In genomic region chr10:102134416-102134815, GRCh38 we compare ENCODE assay signal across 8 cellular contexts. TPM values are rescaled to one million over a fixed set of nuclear protein-coding genes. Genes with fewer than 3 reads are reported as not detected.
DNase-seq lines count a peak whose midpoint lies in the region; ATAC-seq, FAIRE-seq and TF ChIP-seq lines count a peak whose summit lies in the region.

No MANE protein-coding gene starts in this region.

- H3K9me3 Mint-ChIP-seq in activated T-cell treated with anti-CD3 and anti-CD28 coated beads, Interleukin-2, amount 50 U/mL, for 4 hours: no peaks in the 10 kb centered on the region
- no peaks in the 10 kb centered on the region for H3K9me3 Mint-ChIP-seq in activated naive CD8-positive, alpha-beta T cell treated with anti-CD3 and anti-CD28 coated beads, Interleukin-2, amount 50 U/mL, for 24 hours

- peaks cover 31% of the 10 kb centered on the region for H3K36me3 Mint-ChIP-seq in activated T-cell treated with anti-CD3 and anti-CD28 coated beads, Interleukin-2, amount 50 U/mL, for 4 hours (ENCODE audit: insufficient read depth)
- peaks cover 46% of the 10 kb centered on the region for H3K36me3 Mint-ChIP-seq in activated naive CD8-positive, alpha-beta T cell treated with anti-CD3 and anti-CD28 coated beads, Interleukin-2, amount 50 U/mL, for 24 hours (ENCODE audit: low read depth)

- H3K4me1 ChIP-seq in kidney (ENCODE audit: control insufficient read depth in 1 of 2, insufficient read depth in 1 of 2, low read depth in 1 of 2, low read length in 2 of 2) (peaks cover 10 to 12% of the 10 kb centered on the region in 2 donors), thoracic aorta (ENCODE audit: control insufficient read depth in 1 of 2, low read depth in 2 of 2) (peaks cover 9 to 26% of the 10 kb centered on the region in 2 donors)

- peak overlapping the region in 1 of 2 donors; percentile 79 for H3K9ac ChIP-seq in kidney (ENCODE audit: low read length in 2 of 2)

- H3K4me3 Mint-ChIP-seq in activated T-cell treated with anti-CD3 and anti-CD28 coated beads, Interleukin-2, amount 50 U/mL, for 4 hours: peak overlapping the region; percentile 94
- peak overlapping the region; percentile 100 for H3K4me3 Mint-ChIP-seq in activated naive CD8-positive, alpha-beta T cell treated with anti-CD3 and anti-CD28 coated beads, Interleukin-2, amount 50 U/mL, for 24 hours

- H3K27me3 Mint-ChIP-seq in activated T-cell treated with anti-CD3 and anti-CD28 coated beads, Interleukin-2, amount 50 U/mL, for 4 hours (ENCODE audit: low read depth): no peaks in the 10 kb centered on the region
- peaks cover 3% of the 10 kb centered on the region for H3K27me3 Mint-ChIP-seq in activated naive CD8-positive, alpha-beta T cell treated with anti-CD3 and anti-CD28 coated beads, Interleukin-2, amount 50 U/mL, for 24 hours

- intact Hi-C loops in kidney (cut with DNase I): no loop called here

- H3K27ac Mint-ChIP-seq in activated naive CD8-positive, alpha-beta T cell treated with anti-CD3 and anti-CD28 coated beads, Interleukin-2, amount 50 U/mL, for 24 hours: peak overlapping the region; percentile 100

- H3K4me3 ChIP-seq in kidney (ENCODE audit: low read length in 2 of 2) (peak overlapping the region; percentile 87 to 98), thoracic aorta (peak overlapping the region; percentile 89)

- no peak overlapping the region for H3K27ac ChIP-seq in kidney (ENCODE audit: low read depth in 2 of 2, low read length in 2 of 2)
- H3K27ac ChIP-seq in thoracic aorta: peak overlapping the region; percentile 80 to 87

- H3K9me3 ChIP-seq in kidney (ENCODE audit: control insufficient read depth in 1 of 2, low read length in 2 of 2): no peaks in the 10 kb centered on the region
- no peaks in the 10 kb centered on the region for H3K9me3 ChIP-seq in thoracic aorta

- peaks cover 14 to 17% of the 10 kb centered on the region in 2 donors for H3K36me3 ChIP-seq in kidney (ENCODE audit: control insufficient read depth in 1 of 2, insufficient read depth in 2 of 2, low read length in 2 of 2)
- peaks cover 19% of the 10 kb centered on the region for H3K36me3 ChIP-seq in thoracic aorta

- no peak for TF ChIP-seq CTCF in kidney (IDR thresholded peaks at IDR 0.05; ENCODE audit: borderline replicate concordance, extremely low read depth, insufficient read depth)
- TF ChIP-seq CTCF in thoracic aorta (IDR thresholded peaks at IDR 0.05): no peak

- peaks cover 39% of the 10 kb centered on the region for H3K4me1 Mint-ChIP-seq in activated T-cell treated with anti-CD3 and anti-CD28 coated beads, Interleukin-2, amount 50 U/mL, for 4 hours (ENCODE audit: low read depth)
- peaks cover 48% of the 10 kb centered on the region for H3K4me1 Mint-ChIP-seq in activated naive CD8-positive, alpha-beta T cell treated with anti-CD3 and anti-CD28 coated beads, Interleukin-2, amount 50 U/mL, for 24 hours

- H3K27me3 ChIP-seq in thoracic aorta (replicated peaks; ENCODE audit: insufficient read depth): no peaks in the 10 kb centered on the region

- no peak for DNase-seq in activated T-cell treated with anti-CD3 and anti-CD28 coated beads, Interleukin-2, amount 50 U/mL, for 4 hours
- no peak for DNase-seq in activated T-cell treated with anti-CD3 and anti-CD28 coated beads, Interleukin-2, amount 50 U/mL, for 48 hours
- no peak for DNase-seq in activated naive CD8-positive, alpha-beta T cell treated with anti-CD3 and anti-CD28 coated beads, Interleukin-2, amount 50 U/mL, for 24 hours
- DNase-seq in kidney (no peak), thoracic aorta (ENCODE audit: low spot score) (no peak), AG08396 (ENCODE audit: low spot score) (no peak), COR-L47 (lab: John Stamatoyannopoulos, UW) (no peak)

- FAIRE-seq in kidney (lab: Jason Lieb, UNC): no peak

- no peak for ATAC-seq in activated T-cell treated with anti-CD3 and anti-CD28 coated beads, Interleukin-2, amount 50 U/mL, for 4 hours
- no peak for ATAC-seq in activated naive CD8-positive, alpha-beta T cell treated with anti-CD3 and anti-CD28 coated beads, Interleukin-2, amount 50 U/mL, for 24 hours
- ATAC-seq in thoracic aorta (ENCODE audit: insufficient number of reproducible peaks, low FRiP score, low read depth) (no peak), HG02840 (IDR thresholded peaks at IDR 0.05; ENCODE audit: low FRiP score, unreplicated experiment) (no peak)

RNA-seq across cellular contexts. Expression of gene PPRC1, which starts 1.6 kb away (rescaled TPM):
- total RNA-seq in activated T-cell treated with anti-CD3 and anti-CD28 coated beads, Interleukin-2, amount 50 U/mL, for 4 hours: 100 to 1,000 TPM; 155 to 161 (median 156) TPM
- total RNA-seq in kidney (32.1 TPM), thoracic aorta (10 to 100 TPM; 18.0 to 56.4 TPM)
- 8.7 TPM for polyA plus RNA-seq in kidney (ENCODE audit: insufficient read depth, low read depth, low replicate concordance)

RNA-seq across cellular contexts. Expression of gene LDB1, which starts 14.2 kb away (rescaled TPM):
- 10 to 100 TPM; 55.7 to 59.6 (median 56.2) TPM for total RNA-seq in activated T-cell treated with anti-CD3 and anti-CD28 coated beads, Interleukin-2, amount 50 U/mL, for 4 hours
- total RNA-seq in kidney: 56.1 TPM
- polyA plus RNA-seq in kidney (ENCODE audit: insufficient read depth, low read depth, low replicate concordance): 27.9 TPM
- total RNA-seq in thoracic aorta: 10 to 100 TPM; 49.3 to 49.8 TPM

RNA-seq across cellular contexts. Expression of gene NOLC1, which starts 17.8 kb away (rescaled TPM):
- total RNA-seq in activated T-cell treated with anti-CD3 and anti-CD28 coated beads, Interleukin-2, amount 50 U/mL, for 4 hours: 100 to 1,000 TPM; 451 to 523 (median 461) TPM
- 50.4 TPM for total RNA-seq in kidney
- polyA plus RNA-seq in kidney (ENCODE audit: insufficient read depth, low read depth, low replicate concordance): 20.1 TPM
- 100 to 1,000 TPM in 1 of 2 donors, 10 to 100 TPM in 1; 34.1 to 104 TPM for total RNA-seq in thoracic aorta

Comparison
In these comparisons a context has a peak if more than half of its experiments do, and no peak if none do; other contexts are left out.
1. H3K27ac ChIP-seq: peak in thoracic aorta (2 of 2); none in kidney (0 of 2).